In genomic region chr16:25747160-25747758, GRCh38 we compare ENCODE assay signal across 18 cellular contexts. TPM values are rescaled to one million over a fixed set of nuclear protein-coding genes. Genes with fewer than 3 reads are reported as not detected.
A peak's percentile ranks its signal among the peaks of the same experiment; 100 is the strongest.
DNase-seq lines count a peak whose midpoint lies in the region; ATAC-seq, FAIRE-seq and TF ChIP-seq lines count a peak whose summit lies in the region.
"Had no signal": no experiment of that assay in that cellular context is flagged by ENCODE, and none has a peak within 500 bp of the region (broad histone marks: within the 10 kb centered on the region; RNA-seq: fewer than 3 reads in every experiment).

No MANE protein-coding gene starts in this region.

- TF ChIP-seq CTCF in SK-N-SH (IDR thresholded peaks at IDR 0.05), result no peak
- no peak for TF ChIP-seq CTCF in K562 (IDR thresholded peaks at IDR 0.05 in 2 of 3, conservative IDR thresholded peaks at IDR 0.05 in 1 of 3; ENCODE audit: insufficient read depth in 2 of 3, low read depth in 1 of 3, low read length in 3 of 3)
- TF ChIP-seq CTCF in neural crest cell (conservative IDR thresholded peaks at IDR 0.05), result no peak

- WGBS in SK-N-SH (ENCODE audit: low lambda C conversion rate), result 13% methylated on average over 7 of the region's 7 CpGs
- WGBS in K562 (ENCODE audit: insufficient coverage, low coverage, missing lambda C conversion rate), result under 1% methylated on average over 7 of the region's 7 CpGs

- H3F3A ChIP-seq in SK-N-SH (replicated peaks; ENCODE audit: insufficient read depth), result no peaks in the 10 kb centered on the region

- H3K9me3 ChIP-seq in SK-N-SH, result no peaks in the 10 kb centered on the region
- no peaks in the 10 kb centered on the region for H3K9me3 ChIP-seq in K562 (replicated peaks; ENCODE audit: control insufficient read depth, insufficient read depth, low read depth, low read length)

- H3K4me3 ChIP-seq in SK-N-SH (ENCODE audit: low read depth in 2 of 2, low read length in 1 of 2) (no peak overlapping the region), K562 (no peak overlapping the region)
- H3K4me3 ChIP-seq: left lung had no signal

- H3K4me2 ChIP-seq in SK-N-SH, result no peak overlapping the region
- H3K4me2 ChIP-seq in K562 (ENCODE audit: insufficient read depth, low read length), result no peak overlapping the region

- no peaks in the 10 kb centered on the region for H3K9me1 ChIP-seq in K562 (ENCODE audit: control insufficient read depth, insufficient read depth, low read length)

- H3K36me3 ChIP-seq in SK-N-SH (replicated peaks in 1 of 2; ENCODE audit: control insufficient read depth in 1 of 2, insufficient read depth in 2 of 2, low read length in 1 of 2) (no peaks in the 10 kb centered on the region), K562 (ENCODE audit: control insufficient read depth, insufficient read depth, low read length) (no peaks in the 10 kb centered on the region)
- H3K36me3 ChIP-seq: left lung had no signal

- CTCF ChIA-PET in SK-N-SH (lab: Yijun Ruan, JAX) (interaction anchor here (1.1 kb wide), 1 partner anchor 9 kb away, joined by 3 read pairs; no protein-coding TSS in a partner anchor), K562 (lab: Yijun Ruan, JAX; ENCODE audit: low intra/inter-chr PET ratio) (no interaction called here)

- TF ChIP-seq POLR2A in K562 (conservative IDR thresholded peaks at IDR 0.05) (no peak), GM12891 (IDR thresholded peaks at IDR 0.05; ENCODE audit: low read depth, low read length) (no peak)

- peaks cover 10% of the 10 kb centered on the region for H3K4me1 Mint-ChIP-seq in neural crest cell
- H3K4me1 Mint-ChIP-seq: activated B cell treated with CpG ODN at 0.5 μM for 24 hours had no signal

- H3K4me3 Mint-ChIP-seq in neural crest cell, result no peak overlapping the region
- H3K4me3 Mint-ChIP-seq: activated B cell treated with CpG ODN at 0.5 μM for 24 hours; stimulated activated naive CD8-positive, alpha-beta T cell treated with anti-CD3 and anti-CD28 coated beads, Interleukin-15, Interleukin-2, amounts not matched to agents 100 ng/mL and 50 ng/mL, for 24 hours had no signal

- in situ Hi-C loops in K562 (cut with MboI), result no loop called here

- no peak overlapping the region for H3K27ac Mint-ChIP-seq in neural crest cell (ENCODE audit: unreplicated experiment)
- H3K27ac Mint-ChIP-seq: activated B cell treated with CpG ODN at 0.5 μM for 24 hours; activated naive CD4-positive, alpha-beta T cell treated with anti-CD3 and anti-CD28 coated beads, Interleukin-2, amount 50 U/mL, for 72 hours; stimulated activated naive CD8-positive, alpha-beta T cell treated with anti-CD3 and anti-CD28 coated beads, Interleukin-15, Interleukin-2, amounts not matched to agents 100 ng/mL and 50 ng/mL, for 24 hours had no signal

- intact Hi-C loops in K562 (cut with micrococcal nuclease), result no loop called here

- H4K20me1 ChIP-seq in SK-N-SH (ENCODE audit: insufficient read depth) (no peaks in the 10 kb centered on the region), K562 (replicated peaks; ENCODE audit: control insufficient read depth, insufficient read depth, low read length) (no peaks in the 10 kb centered on the region)

- H3K9ac ChIP-seq in SK-N-SH (no peak overlapping the region), K562 (ENCODE audit: insufficient read depth in 1 of 2, low read depth in 2 of 2, low read length in 2 of 2) (no peak overlapping the region)

- H3K27me3 ChIP-seq in SK-N-SH (ENCODE audit: insufficient read depth) (no peaks in the 10 kb centered on the region), K562 (ENCODE audit: control insufficient read depth in 2 of 2, insufficient read depth in 2 of 2, low read length in 2 of 2) (no peaks in the 10 kb centered on the region; a peak in 1 of 5 replicates)
- H3K27me3 ChIP-seq: left lung had no signal

- H3K9me3 Mint-ChIP-seq in neural crest cell, result no peaks in the 10 kb centered on the region

- H2AFZ ChIP-seq in SK-N-SH (ENCODE audit: low read depth) (no peak overlapping the region), K562 (ENCODE audit: low read depth, low read length) (no peak overlapping the region)

- H3K27ac ChIP-seq in SK-N-SH (ENCODE audit: low read depth in 2 of 2, low read length in 1 of 2), result no peak overlapping the region
- no peak overlapping the region for H3K27ac ChIP-seq in K562 (ENCODE audit: extremely low read depth, low read depth, low read length)
- H3K27ac ChIP-seq: left lung had no signal

- H3K9me2 ChIP-seq in SK-N-SH, result no peaks in the 10 kb centered on the region

- no peak for ATAC-seq in SK-N-SH treated with all-trans-retinoic acid at 6 μM for 48 hours
- no peak for ATAC-seq in K562
- ATAC-seq: activated naive CD4-positive, alpha-beta T cell treated with anti-CD3 and anti-CD28 coated beads, Interleukin-2, amount 50 U/mL, for 72 hours; left lung had no signal

- H3K79me2 ChIP-seq in SK-N-SH (ENCODE audit: insufficient read depth), result no peaks in the 10 kb centered on the region
- no peaks in the 10 kb centered on the region for H3K79me2 ChIP-seq in K562 (ENCODE audit: control insufficient read depth, insufficient read depth, low read length)

- POLR2A ChIA-PET in SK-N-SH (lab: Yijun Ruan, JAX) (no interaction called here), K562 (lab: Yijun Ruan, JAX) (no interaction called here)

- no peak for TF ChIP-seq RAD21 in SK-N-SH (IDR thresholded peaks at IDR 0.05; ENCODE audit: low read length)
- TF ChIP-seq RAD21 in K562 (CRISPR knock-in tag; conservative IDR thresholded peaks at IDR 0.05 in 1 of 2, IDR thresholded peaks at IDR 0.05 in 1 of 2), result no peak

- no peaks in the 10 kb centered on the region for H3K36me3 Mint-ChIP-seq in neural crest cell (ENCODE audit: low read depth)

- H3K4me1 ChIP-seq in SK-N-SH (ENCODE audit: control insufficient read depth in 1 of 2, insufficient read depth in 2 of 2, low read depth in 1 of 2, low read length in 1 of 2) (peaks cover 0 to 8% of the 10 kb centered on the region in 2 experiments; a peak in 1 of 4 replicates), K562 (replicated peaks in 1 of 2; ENCODE audit: control insufficient read depth in 2 of 2, insufficient read depth in 2 of 2, low read length in 2 of 2) (no peaks in the 10 kb centered on the region)
- H3K4me1 ChIP-seq: left lung had no signal

- peaks cover 18% of the 10 kb centered on the region for H3K27me3 Mint-ChIP-seq in neural crest cell (ENCODE audit: low read depth)
- H3K27me3 Mint-ChIP-seq: activated B cell treated with CpG ODN at 0.5 μM for 24 hours had no signal

- no peak for DNase-seq in SK-N-SH
- DNase-seq in NAMALWA (ENCODE audit: low spot score), result peak; percentile 9
- peak; percentile 15 to 38 (median 21) for DNase-seq in K562 (ENCODE audit: extremely low read depth in 1 of 4, low spot score in 3 of 4)
- peak; percentile 52 for DNase-seq in neural crest cell (ENCODE audit: low read depth, low spot score)
- DNase-seq in NCI-H2171 (lab: John Stamatoyannopoulos, UW), result no peak
- DNase-seq in NCI-H2081 (lab: John Stamatoyannopoulos, UW), result no peak
- no peak for DNase-seq in GM12891 (ENCODE audit: insufficient read length, low spot score)
- DNase-seq: activated B cell treated with CpG ODN at 0.5 μM for 24 hours; DMS 273 treated with DMSO at 0.1 percent for 48 hours; left lung; NCI-H2029 treated with DMSO at 0.1 percent for 48 hours; stimulated activated CD4-positive, alpha-beta T cell treated with anti-CD3 and anti-CD28 coated beads, Interleukin-1b, Interleukin-23, amount 100 ng/mL, for 48 hours had no signal

- TF ChIP-seq EP300 in SK-N-SH (IDR thresholded peaks at IDR 0.05; ENCODE audit: borderline replicate concordance in 1 of 2, low read depth in 1 of 2, low read length in 1 of 2), result no peak
- no peak for TF ChIP-seq EP300 in K562 (IDR thresholded peaks at IDR 0.05; ENCODE audit: low read length)

- no TSS peak for BruUV-seq in K562 (replicated peaks; lab: Mats Ljungman, UMichigan)

- peak; percentile 87 for FAIRE-seq in K562 (lab: Jason Lieb, UNC)
- FAIRE-seq in GM12891 (lab: Jason Lieb, UNC), result no peak

TF ChIP-seq in SK-N-SH, 30 proteins besides CTCF, POLR2A, EP300 and RAD21 (continues in another document):
- no peak for TF ChIP-seq MEF2A (IDR thresholded peaks at IDR 0.05; ENCODE audit: borderline replicate concordance, low read depth)
- no peak for TF ChIP-seq FOXM1 (IDR thresholded peaks at IDR 0.05; ENCODE audit: low read depth)

TF ChIP-seq in K562, 482 proteins besides CTCF, POLR2A, EP300 and RAD21 (continues in another document):
- no peak for TF ChIP-seq ZNF79 (CRISPR knock-in tag; IDR thresholded peaks at IDR 0.05; ENCODE audit: low read depth)

TF ChIP-seq in GM12891, 5 proteins besides CTCF, POLR2A, EP300 and RAD21:
- TF ChIP-seq POLR2AphosphoS5 (IDR thresholded peaks at IDR 0.05; ENCODE audit: low read depth, low read length) (no peak), POU2F2 (IDR thresholded peaks at IDR 0.05; ENCODE audit: low read depth, low read length) (no peak), TAF1 (IDR thresholded peaks at IDR 0.05; ENCODE audit: low read depth, low read length) (no peak), SPI1 (IDR thresholded peaks at IDR 0.05; ENCODE audit: low read depth, low read length) (no peak), PAX5 (IDR thresholded peaks at IDR 0.05; ENCODE audit: insufficient read depth, low read length, severe bottlenecking) (no peak)

RNA-seq across cellular contexts. Expression of gene HS3ST4, which starts 55.5 kb away (rescaled TPM):
- not detected in 2 replicates for polyA plus RNA-seq in SK-N-SH (2012; rRNA removed)
- not detected in 2 replicates for polyA plus RNA-seq in SK-N-SH (2012; cell fraction: cytosol; rRNA removed)
- polyA plus RNA-seq in SK-N-SH (2012; cell fraction: nucleus; rRNA removed), result not detected in 2 replicates
- not detected in 2 replicates for total RNA-seq in K562 (2011; cell fraction: chromatin; rRNA removed; ENCODE audit: low replicate concordance)
- total RNA-seq in K562 (2011; cell fraction: nucleolus; rRNA removed), result not detected in 2 replicates
- total RNA-seq in K562 (2011; cell fraction: nucleoplasm; rRNA removed), result not detected in 2 replicates
- not detected in 2 replicates for total RNA-seq in K562 (2014; rRNA removed)
- not detected in 2 replicates for total RNA-seq in K562 (2014; rRNA removed; fragmentation: Illumina TruSeq; extraction: Trizol)
- total RNA-seq in K562 (2015; rRNA removed; fragmentation: Illumina TruSeq; extraction: Trizol), result not detected in 2 replicates
- not detected in 2 replicates for total RNA-seq in K562 (2021)
- not detected in 2 replicates for polyA plus RNA-seq in K562 (2011; rRNA removed)
- not detected in 2 replicates for polyA plus RNA-seq in K562 (2011; cell fraction: cytosol; rRNA removed)
- not detected in 2 replicates for polyA plus RNA-seq in K562 (2011; cell fraction: nucleus; rRNA removed)
- not detected in 2 replicates for polyA plus RNA-seq in K562 (2012)
- polyA plus RNA-seq in K562 (2014; fragmentation: Illumina TruSeq; extraction: Trizol), result not detected in 2 replicates
- not detected for polyA plus RNA-seq in K562 (2014; fragmentation: Nextera tagmentation; extraction: Ambion mirVana)
- polyA plus RNA-seq in K562 (2014; rRNA removed), result not detected in 2 replicates
- polyA minus RNA-seq in K562 (2011; rRNA and poly(A)+ RNA removed), result not detected in 2 replicates
- not detected in 2 replicates for polyA minus RNA-seq in K562 (2011; cell fraction: cytosol; rRNA and poly(A)+ RNA removed)
- not detected in 2 replicates for polyA minus RNA-seq in K562 (2011; cell fraction: nucleus; rRNA and poly(A)+ RNA removed)
- 0.98 and 1.1 TPM in 2 replicates for total RNA-seq in neural crest cell
- not detected for polyA plus RNA-seq in GM12891 (2012; ENCODE audit: low read depth, missing spikeins)
- total RNA-seq: A172; activated B cell treated with CpG ODN at 0.5 μM for 24 hours; activated naive CD4-positive, alpha-beta T cell treated with anti-CD3 and anti-CD28 coated beads, Interleukin-2, amount 50 U/mL, for 72 hours; left lung; omental fat pad; RPMI7951 had no signal

Comparison
In these comparisons a context has a peak if more than half of its experiments do, and no peak if none do; other contexts are left out.
1. DNase-seq: peak in NAMALWA (single experiment), K562 (4 of 4) and neural crest cell (single experiment); none in SK-N-SH (single experiment), NCI-H2171 (single experiment), NCI-H2081 (0 of 2) and GM12891 (single experiment).
2. Of the 27 proteins assayed by ChIP-seq in both K562 and SK-N-SH: peak only in K562: none; only in SK-N-SH: none; in both: REST; in neither: 25; mixed calls (peak in some experiments, not most) for 1.